ENCODE assay signal across 8 cellular contexts in genomic region chr7:106865130-106866115, GRCh38. TPM values are rescaled to one million over a fixed set of nuclear protein-coding genes. Genes with fewer than 3 reads are reported as not detected.
A peak's percentile ranks its signal among the peaks of the same experiment; 100 is the strongest.
DNase-seq lines count a peak whose midpoint lies in the region; ATAC-seq and TF ChIP-seq lines count a peak whose summit lies in the region.

PIK3CG (plus strand) TSS chr7:106865282; CDS start chr7:106867562, 2,280 bp downstream.

- H3K4me1 ChIP-seq in OCI-LY3 (ENCODE audit: low read length) (peaks cover 54% of the 10 kb centered on the region), esophagus squamous epithelium (peaks cover 0 to 32% (median 0%) of the 10 kb centered on the region in 3 donors), suprapubic skin (peaks cover 19% of the 10 kb centered on the region), prostate gland (replicated peaks) (no peaks in the 10 kb centered on the region)

- peaks cover 46% of the 10 kb centered on the region for H3K79me2 ChIP-seq in OCI-LY3 (ENCODE audit: low read length)

- H3K4me2 ChIP-seq in OCI-LY3 (ENCODE audit: low read length) = peak within 1 kb of the TSS; percentile 69

- TF ChIP-seq CTCF in OCI-LY3 (IDR thresholded peaks at IDR 0.05; ENCODE audit: low read depth, low read length) (no peak), esophagus squamous epithelium (IDR thresholded peaks at IDR 0.05) (no peak), suprapubic skin (IDR thresholded peaks at IDR 0.05) (no peak), prostate gland (IDR thresholded peaks at IDR 0.05) (no peak)

- 41 to 53% methylated on average over 13 of the region's 13 CpGs for WGBS in esophagus squamous epithelium, 2 donors
- WGBS in suprapubic skin = 75% methylated on average over 13 of the region's 13 CpGs
- 71% methylated on average over 13 of the region's 13 CpGs for whole genome bisulfite sequencing in prostate gland

- ATAC-seq in GM18907 (IDR thresholded peaks at IDR 0.05; ENCODE audit: unreplicated experiment) = peak; percentile 82
- ATAC-seq in HG02798 (IDR thresholded peaks at IDR 0.05; ENCODE audit: poor library complexity, unreplicated experiment) = peak; percentile 66

- no peak for DNase-seq in esophagus squamous epithelium (lab: John Stamatoyannopoulos, UW)
- no peak for DNase-seq in suprapubic skin (ENCODE audit: low spot score in 2 of 2)
- no peak for DNase-seq in stimulated activated CD4-positive, alpha-beta T cell treated with anti-CD3 and anti-CD28 coated beads, Interleukin-2, amount 100 ng/mL, for 48 hours
- no peak for DNase-seq in KG1 (lab: John Stamatoyannopoulos, UW)
- no peak for DNase-seq in prostate gland (ENCODE audit: low spot score)

- H2AFZ ChIP-seq in OCI-LY3 (ENCODE audit: low read depth, low read length) = no peak within 1 kb of the TSS

- TF ChIP-seq POLR2A in esophagus squamous epithelium (IDR thresholded peaks at IDR 0.05) (no peak), suprapubic skin (IDR thresholded peaks at IDR 0.05) (no peak), prostate gland (IDR thresholded peaks at IDR 0.05) (no peak)

- no peak for TF ChIP-seq EP300 in suprapubic skin (IDR thresholded peaks at IDR 0.05)

- H3K9me3 ChIP-seq in OCI-LY3 (ENCODE audit: insufficient read depth, low read length) (no peaks in the 10 kb centered on the region), esophagus squamous epithelium (no peaks in the 10 kb centered on the region), suprapubic skin (no peaks in the 10 kb centered on the region), prostate gland (no peaks in the 10 kb centered on the region)

- H3K36me3 ChIP-seq in OCI-LY3 (replicated peaks; ENCODE audit: low read depth, low read length) = peaks cover 34% of the 10 kb centered on the region
- peaks cover 0 to 11% (median 0%) of the 10 kb centered on the region in 3 donors for H3K36me3 ChIP-seq in esophagus squamous epithelium
- no peaks in the 10 kb centered on the region for H3K36me3 ChIP-seq in suprapubic skin
- no peaks in the 10 kb centered on the region for H3K36me3 ChIP-seq in prostate gland

- H3K9ac ChIP-seq in OCI-LY3 (ENCODE audit: low read length) = peak within 1 kb of the TSS; percentile 89

- no peaks in the 10 kb centered on the region for H4K20me1 ChIP-seq in OCI-LY3 (ENCODE audit: insufficient read depth, low read length)

- intact Hi-C loops in esophagus squamous epithelium (cut with DNase I) (no loop called here), prostate gland (cut with DNase I) (no loop called here)

- H3K4me3 ChIP-seq in OCI-LY3 (ENCODE audit: low read length) (peak within 1 kb of the TSS; percentile 88), esophagus squamous epithelium (peak within 1 kb of the TSS in 3 of 4 donors; percentile 33 to 52 (median 41)), suprapubic skin (peak within 1 kb of the TSS; percentile 40), prostate gland (peak within 1 kb of the TSS in 1 of 2 donors; percentile 10)

- peak within 1 kb of the TSS; percentile 97 for H3K27ac ChIP-seq in OCI-LY3 (ENCODE audit: low read length)
- peak within 1 kb of the TSS in 3 of 4 donors; percentile 34 to 72 (median 62) for H3K27ac ChIP-seq in esophagus squamous epithelium
- H3K27ac ChIP-seq in suprapubic skin = peak within 1 kb of the TSS; percentile 39
- no peak within 1 kb of the TSS for H3K27ac ChIP-seq in prostate gland

- H3K27me3 ChIP-seq in OCI-LY3 (ENCODE audit: low read depth, low read length) (peaks cover 4% of the 10 kb centered on the region; the same call in 1 of the 2 replicates), esophagus squamous epithelium (no peaks in the 10 kb centered on the region), suprapubic skin (no peaks in the 10 kb centered on the region), prostate gland (replicated peaks; ENCODE audit: insufficient read depth) (no peaks in the 10 kb centered on the region)

RNA-seq across cellular contexts. Expression of gene PIK3CG, which starts in this region (rescaled TPM):
- total RNA-seq in esophagus squamous epithelium (1 to 10 TPM; 1.3 to 6.1 (median 2.5) TPM), suprapubic skin (1 to 10 TPM; 1.3 to 6.2 (median 2.3) TPM), prostate gland (1 to 10 TPM in 1 of 2 donors, under 1 TPM in 1; 0.87 to 5.1 TPM)

Comparison
In these comparisons a context has a peak if more than half of its experiments do, and no peak if none do; other contexts are left out.
1. H3K27ac ChIP-seq: peak in OCI-LY3 (single experiment), esophagus squamous epithelium (3 of 4) and suprapubic skin (single experiment); none in prostate gland (0 of 2).